ENCODE assay signal across 13 cellular contexts in the genomic region with DNA sequence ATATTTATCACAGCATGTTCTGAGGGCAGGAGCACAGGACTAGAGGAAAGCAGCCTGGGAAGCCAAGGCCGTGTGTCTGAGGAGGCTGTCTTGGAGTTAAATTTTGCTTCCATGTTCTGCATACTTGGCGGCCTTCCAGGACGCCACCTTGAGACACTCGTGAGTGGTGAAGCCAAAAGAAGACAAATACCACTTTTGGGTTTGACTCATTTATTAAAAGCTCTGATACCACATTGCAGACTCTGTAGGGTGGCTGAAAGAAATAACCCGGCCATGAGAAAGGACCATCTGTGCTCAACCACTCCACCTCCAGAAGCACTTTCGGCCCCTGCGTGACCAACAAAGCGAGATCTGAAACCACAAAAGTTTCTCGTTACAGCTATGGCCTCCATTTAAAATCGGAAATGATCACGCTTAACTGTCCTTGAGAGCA.
DNase-seq lines count a peak whose midpoint lies in the region; ATAC-seq and TF ChIP-seq lines count a peak whose summit lies in the region.
"Had no signal": no experiment of that assay in that cellular context is flagged by ENCODE, and none has a peak within 500 bp of the region (broad histone marks: within the 10 kb centered on the region; RNA-seq: fewer than 3 reads in every experiment).

No MANE protein-coding gene starts in this region.

- peak; percentile 97 for ATAC-seq in GM19463 (IDR thresholded peaks at IDR 0.05; ENCODE audit: unreplicated experiment)
- peak; percentile 55 for ATAC-seq in HG03064 (IDR thresholded peaks at IDR 0.05; ENCODE audit: low read depth, unreplicated experiment)
- ATAC-seq in activated CD8-positive, alpha-beta memory T cell treated with anti-CD3 and anti-CD28 coated beads, Interleukin-2, amount 10 ng/mL, durations not matched to agents 7 days and 5 days, result no peak

- 80 to 91% (median 88%) methylated on average over 11 of the region's 11 CpGs for WGBS in spleen, 5 donors

- intact Hi-C loops in activated T-helper 2 cell treated with anti-CD3 and anti-CD28 coated beads, Interferon-gamma antibody, Interleukin-2, Interleukin-4, amounts not matched to agents 10 μg/mL and 5 μg/mL and 100 μg/mL, durations not matched to agents 14 hours and 24 hours and 36 hours (cut with micrococcal nuclease), result no loop called here
- intact Hi-C loops in spleen (cut with DNase I; ENCODE audit: low total_unique reads), result no loop called here

- H3K4me3 Mint-ChIP-seq in activated T-helper 2 cell treated with anti-CD3 and anti-CD28 coated beads, Interferon-gamma antibody, Interleukin-2, Interleukin-4, amounts not matched to agents 10 μg/mL and 5 μg/mL and 100 μg/mL, durations not matched to agents 14 hours and 24 hours and 36 hours (ENCODE audit: low read depth), result no peak overlapping the region
- H3K4me3 Mint-ChIP-seq in activated CD8-positive, alpha-beta memory T cell treated with anti-CD3 and anti-CD28 coated beads, Interleukin-2, amount 10 ng/mL, durations not matched to agents 7 days and 5 days, result no peak overlapping the region
- H3K4me3 Mint-ChIP-seq: stimulated activated naive CD8-positive, alpha-beta T cell treated with anti-CD3 and anti-CD28 coated beads, Interleukin-15, Interleukin-2, amounts not matched to agents 100 ng/mL and 50 ng/mL, for 24 hours had no signal

- H3K36me3 ChIP-seq in spleen, result peaks cover 5 to 100% (median 79%) of the 10 kb centered on the region in 6 donors

- no peaks in the 10 kb centered on the region for H3K27me3 Mint-ChIP-seq in activated T-helper 2 cell treated with anti-CD3 and anti-CD28 coated beads, Interferon-gamma antibody, Interleukin-2, Interleukin-4, amounts not matched to agents 10 μg/mL and 5 μg/mL and 100 μg/mL, durations not matched to agents 14 hours and 24 hours and 36 hours (ENCODE audit: low read depth)
- H3K27me3 Mint-ChIP-seq in activated CD8-positive, alpha-beta memory T cell treated with anti-CD3 and anti-CD28 coated beads, Interleukin-2, amount 10 ng/mL, durations not matched to agents 7 days and 5 days, result no peaks in the 10 kb centered on the region
- H3K27me3 Mint-ChIP-seq: stimulated activated naive CD8-positive, alpha-beta T cell treated with anti-CD3 and anti-CD28 coated beads, Interleukin-15, Interleukin-2, amounts not matched to agents 100 ng/mL and 50 ng/mL, for 24 hours had no signal

- no peak overlapping the region for H3K27ac ChIP-seq in spleen
- H3K27ac ChIP-seq: breast epithelium, SK-N-MC had no signal

- H3K9me3 Mint-ChIP-seq in activated T-helper 2 cell treated with anti-CD3 and anti-CD28 coated beads, Interferon-gamma antibody, Interleukin-2, Interleukin-4, amounts not matched to agents 10 μg/mL and 5 μg/mL and 100 μg/mL, durations not matched to agents 14 hours and 24 hours and 36 hours, result no peaks in the 10 kb centered on the region
- H3K9me3 Mint-ChIP-seq in activated CD8-positive, alpha-beta memory T cell treated with anti-CD3 and anti-CD28 coated beads, Interleukin-2, amount 10 ng/mL, durations not matched to agents 7 days and 5 days (ENCODE audit: low read depth), result no peaks in the 10 kb centered on the region
- H3K9me3 Mint-ChIP-seq: stimulated activated naive CD8-positive, alpha-beta T cell treated with anti-CD3 and anti-CD28 coated beads, Interleukin-15, Interleukin-2, amounts not matched to agents 100 ng/mL and 50 ng/mL, for 24 hours had no signal

- H3K4me1 ChIP-seq in spleen, result peaks cover 0 to 4% (median 0%) of the 10 kb centered on the region in 6 donors
- H3K4me1 ChIP-seq: breast epithelium had no signal

- no peaks in the 10 kb centered on the region for H3K27me3 ChIP-seq in spleen (replicated peaks in 1 of 7)
- H3K27me3 ChIP-seq: breast epithelium had no signal

- peaks cover 53% of the 10 kb centered on the region for H3K36me3 Mint-ChIP-seq in activated T-helper 2 cell treated with anti-CD3 and anti-CD28 coated beads, Interferon-gamma antibody, Interleukin-2, Interleukin-4, amounts not matched to agents 10 μg/mL and 5 μg/mL and 100 μg/mL, durations not matched to agents 14 hours and 24 hours and 36 hours (ENCODE audit: low read depth)
- H3K36me3 Mint-ChIP-seq in activated CD8-positive, alpha-beta memory T cell treated with anti-CD3 and anti-CD28 coated beads, Interleukin-2, amount 10 ng/mL, durations not matched to agents 7 days and 5 days, result peaks cover 19% of the 10 kb centered on the region

- no peaks in the 10 kb centered on the region for H3K4me1 Mint-ChIP-seq in activated T-helper 2 cell treated with anti-CD3 and anti-CD28 coated beads, Interferon-gamma antibody, Interleukin-2, Interleukin-4, amounts not matched to agents 10 μg/mL and 5 μg/mL and 100 μg/mL, durations not matched to agents 14 hours and 24 hours and 36 hours (ENCODE audit: low read depth)
- peaks cover 2% of the 10 kb centered on the region for H3K4me1 Mint-ChIP-seq in activated CD8-positive, alpha-beta memory T cell treated with anti-CD3 and anti-CD28 coated beads, Interleukin-2, amount 10 ng/mL, durations not matched to agents 7 days and 5 days

- CTCF ChIA-PET in activated CD8-positive, alpha-beta memory T cell treated with anti-CD3 and anti-CD28 coated beads, Interleukin-2, amount 10 ng/mL, durations not matched to agents 7 days and 5 days (lab: Charles Lee), result no interaction called here

- H3K9me3 ChIP-seq in spleen, result no peaks in the 10 kb centered on the region
- H3K9me3 ChIP-seq: breast epithelium had no signal

- TF ChIP-seq CTCF in GM12864 (IDR thresholded peaks at IDR 0.05; ENCODE audit: low read depth, low read length, missing control alignments) (no peak), spleen (IDR thresholded peaks at IDR 0.05 in 8 of 11, conservative IDR thresholded peaks at IDR 0.05 in 3 of 11) (no peak)

- DNase-seq in GM12864 (ENCODE audit: low read depth) (peak; percentile 75), NCI-H345 (lab: John Stamatoyannopoulos, UW) (peak; percentile 71), NCI-H1930 (lab: John Stamatoyannopoulos, UW) (no peak), spleen (no peak)
- DNase-seq in activated T-helper 2 cell treated with anti-CD3 and anti-CD28 coated beads, Interferon-gamma antibody, Interleukin-2, Interleukin-4, amounts not matched to agents 10 μg/mL and 5 μg/mL and 100 μg/mL, durations not matched to agents 14 hours and 24 hours and 36 hours (ENCODE audit: low spot score), result no peak
- DNase-seq in activated CD8-positive, alpha-beta memory T cell treated with anti-CD3 and anti-CD28 coated beads, Interleukin-2, amount 10 ng/mL, durations not matched to agents 7 days and 5 days, result no peak
- DNase-seq: foreskin fibroblast; stimulated activated CD4-positive, alpha-beta T cell treated with anti-CD3 and anti-CD28 coated beads, Interleukin-12 subunit alpha, Interleukin-12 subunit beta, amount 100 ng/mL, for 4 hours had no signal

- H3K4me3 ChIP-seq in GM12864 (ENCODE audit: low read depth, low read length) (no peak overlapping the region), spleen (no peak overlapping the region)
- H3K4me3 ChIP-seq: breast epithelium, SK-N-MC had no signal

- no peak for TF ChIP-seq POLR2A in spleen (IDR thresholded peaks at IDR 0.05)

- no peak overlapping the region for H3K27ac Mint-ChIP-seq in activated T-helper 2 cell treated with anti-CD3 and anti-CD28 coated beads, Interferon-gamma antibody, Interleukin-2, Interleukin-4, amounts not matched to agents 10 μg/mL and 5 μg/mL and 100 μg/mL, durations not matched to agents 14 hours and 24 hours and 36 hours
- no peak overlapping the region for H3K27ac Mint-ChIP-seq in activated CD8-positive, alpha-beta memory T cell treated with anti-CD3 and anti-CD28 coated beads, Interleukin-2, amount 10 ng/mL, durations not matched to agents 7 days and 5 days
- H3K27ac Mint-ChIP-seq: stimulated activated naive CD8-positive, alpha-beta T cell treated with anti-CD3 and anti-CD28 coated beads, Interleukin-15, Interleukin-2, amounts not matched to agents 100 ng/mL and 50 ng/mL, for 24 hours had no signal

Comparison
In these comparisons a context has a peak if more than half of its experiments do, and no peak if none do; other contexts are left out.
1. DNase-seq: peak in GM12864 (single experiment) and NCI-H345 (single experiment); none in activated T-helper 2 cell treated with anti-CD3 and anti-CD28 coated beads, Interferon-gamma antibody, Interleukin-2, Interleukin-4, amounts not matched to agents 10 μg/mL and 5 μg/mL and 100 μg/mL, durations not matched to agents 14 hours and 24 hours and 36 hours (single experiment), activated CD8-positive, alpha-beta memory T cell treated with anti-CD3 and anti-CD28 coated beads, Interleukin-2, amount 10 ng/mL, durations not matched to agents 7 days and 5 days (single experiment), NCI-H1930 (0 of 2) and spleen (single experiment).